Comparison of ENCODE assay signal across 22 cellular contexts in genomic region chr12:104466694-104467345, GRCh38. TPM values are rescaled to one million over a fixed set of nuclear protein-coding genes. Genes with fewer than 3 reads are reported as not detected.
DNase-seq lines count a peak whose midpoint lies in the region; ATAC-seq and TF ChIP-seq lines count a peak whose summit lies in the region.
"Had no signal": no experiment of that assay in that cellular context is flagged by ENCODE, and none has a peak within 500 bp of the region (broad histone marks: within the 10 kb centered on the region; RNA-seq: fewer than 3 reads in every experiment).

No MANE protein-coding gene starts in this region.

- peak overlapping the region; percentile 14 for H3K4me3 Mint-ChIP-seq in activated T-cell treated with anti-CD3 and anti-CD28 coated beads, Interleukin-2, amount 50 U/mL, for 4 hours
- H3K4me3 Mint-ChIP-seq in activated naive CD8-positive, alpha-beta T cell treated with anti-CD3 and anti-CD28 coated beads, Interleukin-2, amount 10 ng/mL, durations not matched to agents 7 days and 5 days: peak overlapping the region; percentile 71

- WGBS in spleen, 5 donors: 63 to 84% (median 81%) methylated on average over 2 of the region's 2 CpGs

- H3K9ac ChIP-seq in MM.1S (ENCODE audit: low read length): no peak overlapping the region

- H3K4me3 ChIP-seq in MM.1S (ENCODE audit: low read length) (peak overlapping the region; percentile 7; the same call in 1 of the 2 replicates), spleen (no peak overlapping the region)
- H3K4me3 ChIP-seq: coronary artery, gastrocnemius medialis, ovary, Peyer's patch, sigmoid colon, vagina had no signal

- no peaks in the 10 kb centered on the region for H3K27me3 Mint-ChIP-seq in activated T-cell treated with anti-CD3 and anti-CD28 coated beads, Interleukin-2, amount 50 U/mL, for 4 hours (ENCODE audit: low read depth)
- no peaks in the 10 kb centered on the region for H3K27me3 Mint-ChIP-seq in activated naive CD8-positive, alpha-beta T cell treated with anti-CD3 and anti-CD28 coated beads, Interleukin-2, amount 10 ng/mL, durations not matched to agents 7 days and 5 days

- H3K36me3 ChIP-seq in MM.1S (replicated peaks; ENCODE audit: insufficient read depth, low read length) (no peaks in the 10 kb centered on the region), spleen (no peaks in the 10 kb centered on the region)
- H3K36me3 ChIP-seq: gastrocnemius medialis, ovary, Peyer's patch, sigmoid colon, vagina had no signal

- no peak for TF ChIP-seq POLR2A in spleen (IDR thresholded peaks at IDR 0.05)

- H3K27me3 ChIP-seq in MM.1S (replicated peaks; ENCODE audit: insufficient read depth, low read length) (no peaks in the 10 kb centered on the region), spleen (replicated peaks in 1 of 7) (no peaks in the 10 kb centered on the region)
- H3K27me3 ChIP-seq: gastrocnemius medialis, ovary, Peyer's patch, sigmoid colon, vagina had no signal

- peak overlapping the region; percentile 56 for H3K4me2 ChIP-seq in MM.1S (ENCODE audit: low read depth, low read length)

- no peak for ATAC-seq in activated T-cell treated with anti-CD3 and anti-CD28 coated beads, Interleukin-2, amount 50 U/mL, for 4 hours
- no peak for ATAC-seq in activated naive CD8-positive, alpha-beta T cell treated with anti-CD3 and anti-CD28 coated beads, Interleukin-2, amount 10 ng/mL, durations not matched to agents 7 days and 5 days (ENCODE audit: low read depth)
- ATAC-seq in GM21737 (IDR thresholded peaks at IDR 0.05; ENCODE audit: unreplicated experiment): no peak
- ATAC-seq: gastrocnemius medialis, left ventricle myocardium superior, SK-N-SH treated with all-trans-retinoic acid at 6 μM for 48 hours had no signal

- no peak for DNase-seq in activated T-cell treated with anti-CD3 and anti-CD28 coated beads, Interleukin-2, amount 50 U/mL, for 4 hours
- DNase-seq in activated T-cell treated with anti-CD3 and anti-CD28 coated beads for 4 hours (no peak), MM.1S (peak; percentile 46), spleen (no peak), RPMI8226 (no peak), Kasumi-1 (lab: John Stamatoyannopoulos, UW) (no peak)
- no peak for DNase-seq in activated naive CD8-positive, alpha-beta T cell treated with anti-CD3 and anti-CD28 coated beads, Interleukin-2, amount 10 ng/mL, durations not matched to agents 7 days and 5 days
- DNase-seq: activated naive CD4-positive, alpha-beta T cell; gastrocnemius medialis; left ventricle myocardium superior; NCI-H1048; NCI-H2107; NCI-H748 treated with DMSO at 0.1 percent for 48 hours; ovary; Peyer's patch; sigmoid colon; stimulated activated CD4-positive, alpha-beta T cell treated with anti-CD3 and anti-CD28 coated beads, Interleukin-1b, Interleukin-23, amount 100 ng/mL, for 48 hours; substantia nigra had no signal

- POLR2A ChIA-PET in activated naive CD8-positive, alpha-beta T cell treated with anti-CD3 and anti-CD28 coated beads, Interleukin-2, amount 10 ng/mL, durations not matched to agents 7 days and 5 days (lab: Charles Lee): interaction anchor here (2.0 to 3.9 kb wide), 3 partner anchors 9 to 27 kb away, joined by 8 to 23 read pairs (median 12); no protein-coding TSS in a partner anchor

- H4K20me1 ChIP-seq in MM.1S (ENCODE audit: insufficient read depth, low read length): no peaks in the 10 kb centered on the region

- H3K4me1 Mint-ChIP-seq in activated T-cell treated with anti-CD3 and anti-CD28 coated beads, Interleukin-2, amount 50 U/mL, for 4 hours (ENCODE audit: low read depth): peaks cover 92% of the 10 kb centered on the region
- H3K4me1 Mint-ChIP-seq in activated naive CD8-positive, alpha-beta T cell treated with anti-CD3 and anti-CD28 coated beads, Interleukin-2, amount 10 ng/mL, durations not matched to agents 7 days and 5 days: peaks cover 80% of the 10 kb centered on the region

- no peak overlapping the region for H2AFZ ChIP-seq in MM.1S (ENCODE audit: low read length)

- H3K27ac ChIP-seq in MM.1S (ENCODE audit: low read length) (peak overlapping the region; percentile 42; the same call in 1 of the 2 replicates), spleen (peak overlapping the region in 5 of 8 donors; percentile 2 to 93 (median 89))
- H3K27ac ChIP-seq: coronary artery, gastrocnemius medialis, ovary, sigmoid colon, vagina had no signal

- H3K4me1 ChIP-seq in MM.1S (ENCODE audit: low read length): peaks cover 43% of the 10 kb centered on the region
- H3K4me1 ChIP-seq in spleen: peaks cover 68 to 100% (median 89%) of the 10 kb centered on the region in 6 donors
- H3K4me1 ChIP-seq: vagina had no signal

- intact Hi-C loops in spleen (cut with DNase I; ENCODE audit: low total_unique reads): no loop called here

- peak overlapping the region; percentile 78 for H3K27ac Mint-ChIP-seq in activated naive CD8-positive, alpha-beta T cell treated with anti-CD3 and anti-CD28 coated beads, Interleukin-2, amount 10 ng/mL, durations not matched to agents 7 days and 5 days

- peaks cover 7% of the 10 kb centered on the region for H3K9me3 Mint-ChIP-seq in activated T-cell treated with anti-CD3 and anti-CD28 coated beads, Interleukin-2, amount 50 U/mL, for 4 hours
- H3K9me3 Mint-ChIP-seq in activated naive CD8-positive, alpha-beta T cell treated with anti-CD3 and anti-CD28 coated beads, Interleukin-2, amount 10 ng/mL, durations not matched to agents 7 days and 5 days: peaks cover 7% of the 10 kb centered on the region

- H3F3A ChIP-seq in MM.1S (ENCODE audit: insufficient read depth, low read length): peaks cover 29% of the 10 kb centered on the region

- peaks cover 97% of the 10 kb centered on the region for H3K79me2 ChIP-seq in MM.1S (ENCODE audit: low read length)

- TF ChIP-seq CTCF in MM.1S (IDR thresholded peaks at IDR 0.05; ENCODE audit: low read length) (no peak), spleen (IDR thresholded peaks at IDR 0.05 in 8 of 11, conservative IDR thresholded peaks at IDR 0.05 in 3 of 11) (no peak)

- peaks cover 17% of the 10 kb centered on the region for H3K36me3 Mint-ChIP-seq in activated T-cell treated with anti-CD3 and anti-CD28 coated beads, Interleukin-2, amount 50 U/mL, for 4 hours (ENCODE audit: insufficient read depth)
- peaks cover 43% of the 10 kb centered on the region for H3K36me3 Mint-ChIP-seq in activated naive CD8-positive, alpha-beta T cell treated with anti-CD3 and anti-CD28 coated beads, Interleukin-2, amount 10 ng/mL, durations not matched to agents 7 days and 5 days

- no peaks in the 10 kb centered on the region for H3K9me2 ChIP-seq in MM.1S (replicated peaks; ENCODE audit: insufficient read depth, low read length)

- H3K9me3 ChIP-seq in MM.1S (replicated peaks; ENCODE audit: insufficient read depth, low read length) (no peaks in the 10 kb centered on the region), spleen (peaks cover 0 to 6% (median 0%) of the 10 kb centered on the region in 8 donors)
- H3K9me3 ChIP-seq: gastrocnemius medialis, ovary, Peyer's patch, sigmoid colon, vagina had no signal

RNA-seq across cellular contexts. Expression of gene CHST11, which starts 10.1 kb away (rescaled TPM):
- total RNA-seq in activated T-cell treated with anti-CD3 and anti-CD28 coated beads, Interleukin-2, amount 50 U/mL, for 4 hours: 10 to 100 TPM; 40.5 to 70.7 (median 61.7) TPM
- 10 to 100 TPM; 64.9 to 72.9 TPM for total RNA-seq in activated naive CD8-positive, alpha-beta T cell treated with anti-CD3 and anti-CD28 coated beads, Interleukin-2, amount 10 ng/mL, durations not matched to agents 7 days and 5 days
- 10 to 100 TPM; 45.0 to 65.1 (median 56.1) TPM for total RNA-seq in spleen
- 1 to 10 TPM; 5.2 to 6.1 (median 5.8) TPM for polyA plus RNA-seq in spleen
